ENCODE assay signal across 1 cellular context in genomic region chr10:62093863-62094291, GRCh38.
TF ChIP-seq lines count a peak whose summit lies in the region.

No MANE protein-coding gene starts in this region.

TF ChIP-seq in HepG2, 621 proteins besides CTCF, POLR2A, EP300 and RAD21 (continued from another document and continues in another):
- TF ChIP-seq, protein P1, sequence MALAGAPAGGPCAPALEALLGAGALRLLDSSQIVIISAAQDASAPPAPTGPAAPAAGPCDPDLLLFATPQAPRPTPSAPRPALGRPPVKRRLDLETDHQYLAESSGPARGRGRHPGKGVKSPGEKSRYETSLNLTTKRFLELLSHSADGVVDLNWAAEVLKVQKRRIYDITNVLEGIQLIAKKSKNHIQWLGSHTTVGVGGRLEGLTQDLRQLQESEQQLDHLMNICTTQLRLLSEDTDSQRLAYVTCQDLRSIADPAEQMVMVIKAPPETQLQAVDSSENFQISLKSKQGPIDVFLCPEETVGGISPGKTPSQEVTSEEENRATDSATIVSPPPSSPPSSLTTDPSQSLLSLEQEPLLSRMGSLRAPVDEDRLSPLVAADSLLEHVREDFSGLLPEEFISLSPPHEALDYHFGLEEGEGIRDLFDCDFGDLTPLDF (CRISPR knock-in tag; IDR thresholded peaks at IDR 0.05): no peak
- TF ChIP-seq, protein P2, sequence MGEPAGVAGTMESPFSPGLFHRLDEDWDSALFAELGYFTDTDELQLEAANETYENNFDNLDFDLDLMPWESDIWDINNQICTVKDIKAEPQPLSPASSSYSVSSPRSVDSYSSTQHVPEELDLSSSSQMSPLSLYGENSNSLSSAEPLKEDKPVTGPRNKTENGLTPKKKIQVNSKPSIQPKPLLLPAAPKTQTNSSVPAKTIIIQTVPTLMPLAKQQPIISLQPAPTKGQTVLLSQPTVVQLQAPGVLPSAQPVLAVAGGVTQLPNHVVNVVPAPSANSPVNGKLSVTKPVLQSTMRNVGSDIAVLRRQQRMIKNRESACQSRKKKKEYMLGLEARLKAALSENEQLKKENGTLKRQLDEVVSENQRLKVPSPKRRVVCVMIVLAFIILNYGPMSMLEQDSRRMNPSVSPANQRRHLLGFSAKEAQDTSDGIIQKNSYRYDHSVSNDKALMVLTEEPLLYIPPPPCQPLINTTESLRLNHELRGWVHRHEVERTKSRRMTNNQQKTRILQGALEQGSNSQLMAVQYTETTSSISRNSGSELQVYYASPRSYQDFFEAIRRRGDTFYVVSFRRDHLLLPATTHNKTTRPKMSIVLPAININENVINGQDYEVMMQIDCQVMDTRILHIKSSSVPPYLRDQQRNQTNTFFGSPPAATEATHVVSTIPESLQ (CRISPR knock-in tag; conservative IDR thresholded peaks at IDR 0.05): no peak
- TF ChIP-seq ZNF607 (CRISPR knock-in tag; IDR thresholded peaks at IDR 0.05; ENCODE audit: borderline replicate concordance) (no peak), RBM39 (IDR thresholded peaks at IDR 0.05; ENCODE audit: low read depth, low read length, poor library complexity, severe bottlenecking) (no peak), TOPORS (CRISPR knock-in tag; IDR thresholded peaks at IDR 0.05) (no peak), ARID5B (CRISPR knock-in tag; IDR thresholded peaks at IDR 0.05) (peak; percentile 96), GATA4 (IDR thresholded peaks at IDR 0.05; ENCODE audit: borderline replicate concordance, low read depth) (peak; percentile 97), IKZF4 (CRISPR knock-in tag; IDR thresholded peaks at IDR 0.05; ENCODE audit: borderline replicate concordance, low read depth, not compliant biosample characterization) (no peak), TBX3 (IDR thresholded peaks at IDR 0.05; ENCODE audit: borderline replicate concordance) (peak; percentile 78; the same call in 1 of the 2 replicates), CREB1 (IDR thresholded peaks at IDR 0.05) (no peak), CREB1 (CRISPR knock-in tag; IDR thresholded peaks at IDR 0.05) (peak; percentile 38; the same call in 1 of the 2 replicates), ZNF282 (IDR thresholded peaks at IDR 0.05; ENCODE audit: partially characterized antibody) (no peak), MTERF4 (CRISPR knock-in tag; IDR thresholded peaks at IDR 0.05) (no peak), HOXA3 (CRISPR knock-in tag; IDR thresholded peaks at IDR 0.05) (no peak), ZNF256 (CRISPR knock-in tag; conservative IDR thresholded peaks at IDR 0.05) (no peak), SOX5 (CRISPR knock-in tag; IDR thresholded peaks at IDR 0.05; ENCODE audit: borderline replicate concordance) (peak; percentile 98), ZMYM4 (CRISPR knock-in tag; IDR thresholded peaks at IDR 0.05) (no peak), MAFK (conservative IDR thresholded peaks at IDR 0.05 in 1 of 2, IDR thresholded peaks at IDR 0.05 in 1 of 2; ENCODE audit: low read length in 2 of 2) (no peak), ZNF746 (CRISPR knock-in tag; IDR thresholded peaks at IDR 0.05) (no peak), ZNF329 (CRISPR knock-in tag; IDR thresholded peaks at IDR 0.05; ENCODE audit: low read depth) (no peak), MYC (CRISPR knock-in tag; IDR thresholded peaks at IDR 0.05; ENCODE audit: borderline replicate concordance) (no peak), POLR2AphosphoS2 (IDR thresholded peaks at IDR 0.05; ENCODE audit: low read depth, low read length) (no peak)
- TF ChIP-seq, protein P3, sequence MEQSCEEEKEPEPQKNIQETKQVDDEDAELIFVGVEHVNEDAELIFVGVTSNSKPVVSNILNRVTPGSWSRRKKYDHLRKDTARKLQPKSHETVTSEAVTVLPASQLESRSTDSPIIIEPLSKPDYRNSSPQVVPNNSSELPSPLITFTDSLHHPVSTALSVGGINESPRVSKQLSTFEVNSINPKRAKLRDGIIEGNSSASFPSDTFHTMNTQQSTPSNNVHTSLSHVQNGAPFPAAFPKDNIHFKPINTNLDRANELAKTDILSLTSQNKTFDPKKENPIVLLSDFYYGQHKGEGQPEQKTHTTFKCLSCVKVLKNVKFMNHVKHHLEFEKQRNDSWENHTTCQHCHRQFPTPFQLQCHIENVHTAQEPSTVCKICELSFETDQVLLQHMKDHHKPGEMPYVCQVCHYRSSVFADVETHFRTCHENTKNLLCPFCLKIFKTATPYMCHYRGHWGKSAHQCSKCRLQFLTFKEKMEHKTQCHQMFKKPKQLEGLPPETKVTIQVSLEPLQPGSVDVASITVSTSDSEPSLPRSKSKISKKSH (CRISPR knock-in tag; IDR thresholded peaks at IDR 0.05; ENCODE audit: borderline replicate concordance): no peak
- TF ChIP-seq, protein P4, sequence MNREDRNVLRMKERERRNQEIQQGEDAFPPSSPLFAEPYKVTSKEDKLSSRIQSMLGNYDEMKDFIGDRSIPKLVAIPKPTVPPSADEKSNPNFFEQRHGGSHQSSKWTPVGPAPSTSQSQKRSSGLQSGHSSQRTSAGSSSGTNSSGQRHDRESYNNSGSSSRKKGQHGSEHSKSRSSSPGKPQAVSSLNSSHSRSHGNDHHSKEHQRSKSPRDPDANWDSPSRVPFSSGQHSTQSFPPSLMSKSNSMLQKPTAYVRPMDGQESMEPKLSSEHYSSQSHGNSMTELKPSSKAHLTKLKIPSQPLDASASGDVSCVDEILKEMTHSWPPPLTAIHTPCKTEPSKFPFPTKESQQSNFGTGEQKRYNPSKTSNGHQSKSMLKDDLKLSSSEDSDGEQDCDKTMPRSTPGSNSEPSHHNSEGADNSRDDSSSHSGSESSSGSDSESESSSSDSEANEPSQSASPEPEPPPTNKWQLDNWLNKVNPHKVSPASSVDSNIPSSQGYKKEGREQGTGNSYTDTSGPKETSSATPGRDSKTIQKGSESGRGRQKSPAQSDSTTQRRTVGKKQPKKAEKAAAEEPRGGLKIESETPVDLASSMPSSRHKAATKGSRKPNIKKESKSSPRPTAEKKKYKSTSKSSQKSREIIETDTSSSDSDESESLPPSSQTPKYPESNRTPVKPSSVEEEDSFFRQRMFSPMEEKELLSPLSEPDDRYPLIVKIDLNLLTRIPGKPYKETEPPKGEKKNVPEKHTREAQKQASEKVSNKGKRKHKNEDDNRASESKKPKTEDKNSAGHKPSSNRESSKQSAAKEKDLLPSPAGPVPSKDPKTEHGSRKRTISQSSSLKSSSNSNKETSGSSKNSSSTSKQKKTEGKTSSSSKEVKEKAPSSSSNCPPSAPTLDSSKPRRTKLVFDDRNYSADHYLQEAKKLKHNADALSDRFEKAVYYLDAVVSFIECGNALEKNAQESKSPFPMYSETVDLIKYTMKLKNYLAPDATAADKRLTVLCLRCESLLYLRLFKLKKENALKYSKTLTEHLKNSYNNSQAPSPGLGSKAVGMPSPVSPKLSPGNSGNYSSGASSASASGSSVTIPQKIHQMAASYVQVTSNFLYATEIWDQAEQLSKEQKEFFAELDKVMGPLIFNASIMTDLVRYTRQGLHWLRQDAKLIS (CRISPR knock-in tag; IDR thresholded peaks at IDR 0.05): no peak
- TF ChIP-seq, protein P5, sequence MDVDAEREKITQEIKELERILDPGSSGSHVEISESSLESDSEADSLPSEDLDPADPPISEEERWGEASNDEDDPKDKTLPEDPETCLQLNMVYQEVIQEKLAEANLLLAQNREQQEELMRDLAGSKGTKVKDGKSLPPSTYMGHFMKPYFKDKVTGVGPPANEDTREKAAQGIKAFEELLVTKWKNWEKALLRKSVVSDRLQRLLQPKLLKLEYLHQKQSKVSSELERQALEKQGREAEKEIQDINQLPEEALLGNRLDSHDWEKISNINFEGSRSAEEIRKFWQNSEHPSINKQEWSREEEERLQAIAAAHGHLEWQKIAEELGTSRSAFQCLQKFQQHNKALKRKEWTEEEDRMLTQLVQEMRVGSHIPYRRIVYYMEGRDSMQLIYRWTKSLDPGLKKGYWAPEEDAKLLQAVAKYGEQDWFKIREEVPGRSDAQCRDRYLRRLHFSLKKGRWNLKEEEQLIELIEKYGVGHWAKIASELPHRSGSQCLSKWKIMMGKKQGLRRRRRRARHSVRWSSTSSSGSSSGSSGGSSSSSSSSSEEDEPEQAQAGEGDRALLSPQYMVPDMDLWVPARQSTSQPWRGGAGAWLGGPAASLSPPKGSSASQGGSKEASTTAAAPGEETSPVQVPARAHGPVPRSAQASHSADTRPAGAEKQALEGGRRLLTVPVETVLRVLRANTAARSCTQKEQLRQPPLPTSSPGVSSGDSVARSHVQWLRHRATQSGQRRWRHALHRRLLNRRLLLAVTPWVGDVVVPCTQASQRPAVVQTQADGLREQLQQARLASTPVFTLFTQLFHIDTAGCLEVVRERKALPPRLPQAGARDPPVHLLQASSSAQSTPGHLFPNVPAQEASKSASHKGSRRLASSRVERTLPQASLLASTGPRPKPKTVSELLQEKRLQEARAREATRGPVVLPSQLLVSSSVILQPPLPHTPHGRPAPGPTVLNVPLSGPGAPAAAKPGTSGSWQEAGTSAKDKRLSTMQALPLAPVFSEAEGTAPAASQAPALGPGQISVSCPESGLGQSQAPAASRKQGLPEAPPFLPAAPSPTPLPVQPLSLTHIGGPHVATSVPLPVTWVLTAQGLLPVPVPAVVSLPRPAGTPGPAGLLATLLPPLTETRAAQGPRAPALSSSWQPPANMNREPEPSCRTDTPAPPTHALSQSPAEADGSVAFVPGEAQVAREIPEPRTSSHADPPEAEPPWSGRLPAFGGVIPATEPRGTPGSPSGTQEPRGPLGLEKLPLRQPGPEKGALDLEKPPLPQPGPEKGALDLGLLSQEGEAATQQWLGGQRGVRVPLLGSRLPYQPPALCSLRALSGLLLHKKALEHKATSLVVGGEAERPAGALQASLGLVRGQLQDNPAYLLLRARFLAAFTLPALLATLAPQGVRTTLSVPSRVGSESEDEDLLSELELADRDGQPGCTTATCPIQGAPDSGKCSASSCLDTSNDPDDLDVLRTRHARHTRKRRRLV (CRISPR knock-in tag; IDR thresholded peaks at IDR 0.05): no peak
- TF ChIP-seq, protein P6, sequence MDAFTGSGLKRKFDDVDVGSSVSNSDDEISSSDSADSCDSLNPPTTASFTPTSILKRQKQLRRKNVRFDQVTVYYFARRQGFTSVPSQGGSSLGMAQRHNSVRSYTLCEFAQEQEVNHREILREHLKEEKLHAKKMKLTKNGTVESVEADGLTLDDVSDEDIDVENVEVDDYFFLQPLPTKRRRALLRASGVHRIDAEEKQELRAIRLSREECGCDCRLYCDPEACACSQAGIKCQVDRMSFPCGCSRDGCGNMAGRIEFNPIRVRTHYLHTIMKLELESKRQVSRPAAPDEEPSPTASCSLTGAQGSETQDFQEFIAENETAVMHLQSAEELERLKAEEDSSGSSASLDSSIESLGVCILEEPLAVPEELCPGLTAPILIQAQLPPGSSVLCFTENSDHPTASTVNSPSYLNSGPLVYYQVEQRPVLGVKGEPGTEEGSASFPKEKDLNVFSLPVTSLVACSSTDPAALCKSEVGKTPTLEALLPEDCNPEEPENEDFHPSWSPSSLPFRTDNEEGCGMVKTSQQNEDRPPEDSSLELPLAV (CRISPR knock-in tag; conservative IDR thresholded peaks at IDR 0.05; ENCODE audit: low read depth): no peak
- TF ChIP-seq, protein P7, sequence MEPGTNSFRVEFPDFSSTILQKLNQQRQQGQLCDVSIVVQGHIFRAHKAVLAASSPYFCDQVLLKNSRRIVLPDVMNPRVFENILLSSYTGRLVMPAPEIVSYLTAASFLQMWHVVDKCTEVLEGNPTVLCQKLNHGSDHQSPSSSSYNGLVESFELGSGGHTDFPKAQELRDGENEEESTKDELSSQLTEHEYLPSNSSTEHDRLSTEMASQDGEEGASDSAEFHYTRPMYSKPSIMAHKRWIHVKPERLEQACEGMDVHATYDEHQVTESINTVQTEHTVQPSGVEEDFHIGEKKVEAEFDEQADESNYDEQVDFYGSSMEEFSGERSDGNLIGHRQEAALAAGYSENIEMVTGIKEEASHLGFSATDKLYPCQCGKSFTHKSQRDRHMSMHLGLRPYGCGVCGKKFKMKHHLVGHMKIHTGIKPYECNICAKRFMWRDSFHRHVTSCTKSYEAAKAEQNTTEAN (CRISPR knock-in tag; conservative IDR thresholded peaks at IDR 0.05): peak; percentile 91
- TF ChIP-seq, protein P8, sequence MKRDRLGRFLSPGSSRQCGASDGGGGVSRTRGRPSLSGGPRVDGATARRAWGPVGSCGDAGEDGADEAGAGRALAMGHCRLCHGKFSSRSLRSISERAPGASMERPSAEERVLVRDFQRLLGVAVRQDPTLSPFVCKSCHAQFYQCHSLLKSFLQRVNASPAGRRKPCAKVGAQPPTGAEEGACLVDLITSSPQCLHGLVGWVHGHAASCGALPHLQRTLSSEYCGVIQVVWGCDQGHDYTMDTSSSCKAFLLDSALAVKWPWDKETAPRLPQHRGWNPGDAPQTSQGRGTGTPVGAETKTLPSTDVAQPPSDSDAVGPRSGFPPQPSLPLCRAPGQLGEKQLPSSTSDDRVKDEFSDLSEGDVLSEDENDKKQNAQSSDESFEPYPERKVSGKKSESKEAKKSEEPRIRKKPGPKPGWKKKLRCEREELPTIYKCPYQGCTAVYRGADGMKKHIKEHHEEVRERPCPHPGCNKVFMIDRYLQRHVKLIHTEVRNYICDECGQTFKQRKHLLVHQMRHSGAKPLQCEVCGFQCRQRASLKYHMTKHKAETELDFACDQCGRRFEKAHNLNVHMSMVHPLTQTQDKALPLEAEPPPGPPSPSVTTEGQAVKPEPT (CRISPR knock-in tag; IDR thresholded peaks at IDR 0.05; ENCODE audit: low read depth): no peak
